In genomic region chr9:114109106-114109505, GRCh38 we compare ENCODE assay signal across 21 cellular contexts. TPM values are rescaled to one million over a fixed set of nuclear protein-coding genes. Genes with fewer than 3 reads are reported as not detected.
DNase-seq lines count a peak whose midpoint lies in the region; ATAC-seq and TF ChIP-seq lines count a peak whose summit lies in the region.
"Had no signal": no experiment of that assay in that cellular context is flagged by ENCODE, and none has a peak within 500 bp of the region (broad histone marks: within the 10 kb centered on the region; RNA-seq: fewer than 3 reads in every experiment).

No MANE protein-coding gene starts in this region.

- H3K27me3 ChIP-seq in endodermal cell (ENCODE audit: control insufficient read depth, insufficient read depth, low read length, poor library complexity, severe bottlenecking) = peaks cover 43% of the 10 kb centered on the region

- POLR2A ChIA-PET in activated CD4-positive, alpha-beta memory T cell treated with anti-CD3 and anti-CD28 coated beads for 36 hours (lab: Charles Lee) = no interaction called here

- H3K4me3 ChIP-seq in endodermal cell (ENCODE audit: low read length) = no peak overlapping the region
- H3K4me3 ChIP-seq: HAP-1, K562 had no signal

- CTCF ChIA-PET in activated CD4-positive, alpha-beta memory T cell treated with anti-CD3 and anti-CD28 coated beads for 36 hours (lab: Charles Lee) = interaction anchor here (0.8 to 7.1 kb wide), 13 partner anchors 12 to 191 kb away, joined by 3 to 93 read pairs (median 3); partner anchors contain the start of gene COL27A1

- H3K4me3 Mint-ChIP-seq in endodermal cell = no peak overlapping the region
- H3K4me3 Mint-ChIP-seq in activated CD4-positive, alpha-beta memory T cell treated with anti-CD3 and anti-CD28 coated beads for 36 hours = no peak overlapping the region
- H3K4me3 Mint-ChIP-seq: CD4-positive, alpha-beta T cell had no signal

- DNase-seq in activated effector memory CD4-positive, alpha-beta T cell treated with anti-CD3 and anti-CD28 coated beads, Interleukin-2, amount 50 U/mL, for 16 hours = peak; percentile 12
- no peak for DNase-seq in activated effector memory CD4-positive, alpha-beta T cell treated with Interleukin-2 at 50 U/mL for 16 hours
- DNase-seq in endodermal cell = peak; percentile 36
- DNase-seq in posterior vena cava (ENCODE audit: low spot score) = peak; percentile 24
- DNase-seq in activated CD4-positive, alpha-beta memory T cell treated with anti-CD3 and anti-CD28 coated beads for 36 hours = no peak
- DNase-seq: BE2C; Calu3; CD4-positive, alpha-beta T cell; DMS79; MV-4-11; NCI-H1417 treated with DMSO at 0.1 percent for 48 hours; NCI-H1930; NCI-H2171; NCI-H446; NCI-H69; NK-92 treated with Interleukin-12 subunit alpha and Interleukin-12 subunit beta, amount 100 ng/mL, for 24 hours had no signal

- 86 to 88% methylated on average over 4 to 6 of the region's 6 CpGs for WGBS in endodermal cell (ENCODE audit: insufficient coverage in 1 of 2, insufficient read length in 1 of 2), 2 experiments

- intact Hi-C loops in posterior vena cava (cut with DNase I) = loop anchor here in 1 of 2 donors (5.0 kb wide), 1 partner anchor 183 kb away; no protein-coding TSS in a partner anchor
- intact Hi-C loops in activated CD4-positive, alpha-beta memory T cell treated with anti-CD3 and anti-CD28 coated beads for 36 hours (cut with micrococcal nuclease) = loop anchor here (5.0 kb wide), 1 partner anchor 48 kb away; the partner anchor contains the start of gene COL27A1

- no peak overlapping the region for H3K27ac ChIP-seq in endodermal cell (ENCODE audit: low read depth, low read length)
- H3K27ac ChIP-seq: 22Rv1 had no signal

- H3K27me3 Mint-ChIP-seq in endodermal cell (ENCODE audit: insufficient read depth) = peaks cover 77% of the 10 kb centered on the region
- H3K27me3 Mint-ChIP-seq in activated CD4-positive, alpha-beta memory T cell treated with anti-CD3 and anti-CD28 coated beads for 36 hours = peaks cover 8% of the 10 kb centered on the region

- no peaks in the 10 kb centered on the region for H3K4me1 ChIP-seq in endodermal cell (ENCODE audit: control insufficient read depth, insufficient read depth, low read length)
- H3K4me1 ChIP-seq: BE2C, HAP-1 had no signal

- no peaks in the 10 kb centered on the region for H3K36me3 Mint-ChIP-seq in endodermal cell (ENCODE audit: low read depth)
- H3K36me3 Mint-ChIP-seq in activated CD4-positive, alpha-beta memory T cell treated with anti-CD3 and anti-CD28 coated beads for 36 hours = no peaks in the 10 kb centered on the region

- no peak for ATAC-seq in HG03175 (IDR thresholded peaks at IDR 0.05; ENCODE audit: unreplicated experiment)

- peaks cover 9% of the 10 kb centered on the region for H3K4me1 Mint-ChIP-seq in endodermal cell
- H3K4me1 Mint-ChIP-seq in activated CD4-positive, alpha-beta memory T cell treated with anti-CD3 and anti-CD28 coated beads for 36 hours (ENCODE audit: low read depth) = no peaks in the 10 kb centered on the region

- H3K27ac Mint-ChIP-seq in endodermal cell = no peak overlapping the region
- no peak overlapping the region for H3K27ac Mint-ChIP-seq in activated CD4-positive, alpha-beta memory T cell treated with anti-CD3 and anti-CD28 coated beads for 36 hours
- H3K27ac Mint-ChIP-seq: CD4-positive, alpha-beta T cell had no signal

- H3K36me3 ChIP-seq in endodermal cell (ENCODE audit: control insufficient read depth, insufficient read depth, low read length) = no peaks in the 10 kb centered on the region
- H3K36me3 ChIP-seq: BE2C, HAP-1 had no signal

- no peaks in the 10 kb centered on the region for H3K9me3 Mint-ChIP-seq in endodermal cell
- no peaks in the 10 kb centered on the region for H3K9me3 Mint-ChIP-seq in activated CD4-positive, alpha-beta memory T cell treated with anti-CD3 and anti-CD28 coated beads for 36 hours
- H3K9me3 Mint-ChIP-seq: CD4-positive, alpha-beta T cell had no signal

- no peaks in the 10 kb centered on the region for H3K9me3 ChIP-seq in endodermal cell (ENCODE audit: control insufficient read depth, low read length)
- H3K9me3 ChIP-seq: BE2C, HAP-1 had no signal

- H3K9ac ChIP-seq in endodermal cell (ENCODE audit: extremely low read depth, low read length, poor library complexity, severe bottlenecking) = no peak overlapping the region

- TF ChIP-seq CTCF in endodermal cell (conservative IDR thresholded peaks at IDR 0.05) = no peak

RNA-seq across cellular contexts. Expression of gene KIF12, which starts 10.0 kb away (rescaled TPM):
- total RNA-seq in endodermal cell = 10 to 100 TPM; 11.4 to 16.3 TPM
- 3.3 TPM for polyA plus RNA-seq in endodermal cell (2013, experiment 1 of 2)
- polyA plus RNA-seq in endodermal cell (2013, experiment 2 of 2) = 4.1 TPM
- not detected for total RNA-seq in posterior vena cava
- not detected for total RNA-seq in activated CD4-positive, alpha-beta memory T cell treated with anti-CD3 and anti-CD28 coated beads for 36 hours
- total RNA-seq: CD4-positive, alpha-beta T cell; K562; OCI-LY7 had no signal
- polyA plus RNA-seq: K562 had no signal

RNA-seq across cellular contexts. Expression of gene AMBP, which starts 31.0 kb away (rescaled TPM):
- total RNA-seq in endodermal cell (1 to 10 TPM in 1 of 2 donors, under 1 TPM in 1; 0.68 to 2.9 TPM), posterior vena cava (under 1 TPM in 1 of 2 donors, not detected in 1; 0.65 TPM)
- 0.32 TPM for polyA plus RNA-seq in endodermal cell (2013, experiment 1 of 2)
- polyA plus RNA-seq in endodermal cell (2013, experiment 2 of 2) = 0.58 TPM
- total RNA-seq in activated CD4-positive, alpha-beta memory T cell treated with anti-CD3 and anti-CD28 coated beads for 36 hours = not detected
- total RNA-seq: CD4-positive, alpha-beta T cell; OCI-LY7 had no signal
- polyA plus RNA-seq: K562 had no signal

RNA-seq across cellular contexts. Expression of gene COL27A1, which starts 46.2 kb away (rescaled TPM):
- total RNA-seq in endodermal cell (10 to 100 TPM; 43.8 to 69.5 TPM), posterior vena cava (1 to 10 TPM; 6.7 to 8.1 TPM)
- polyA plus RNA-seq in endodermal cell (2013, experiment 1 of 2) = 27.0 TPM
- 29.4 TPM for polyA plus RNA-seq in endodermal cell (2013, experiment 2 of 2)
- 1 to 10 TPM; 4.0 to 4.1 TPM for total RNA-seq in activated CD4-positive, alpha-beta memory T cell treated with anti-CD3 and anti-CD28 coated beads for 36 hours
- total RNA-seq: OCI-LY7 had no signal
- polyA plus RNA-seq: K562 had no signal

Comparison
In these comparisons a context has a peak if more than half of its experiments do, and no peak if none do; other contexts are left out.
1. DNase-seq: peak in activated effector memory CD4-positive, alpha-beta T cell treated with anti-CD3 and anti-CD28 coated beads, Interleukin-2, amount 50 U/mL, for 16 hours (single experiment), endodermal cell (single experiment) and posterior vena cava (single experiment); none in activated effector memory CD4-positive, alpha-beta T cell treated with Interleukin-2 at 50 U/mL for 16 hours (single experiment) and activated CD4-positive, alpha-beta memory T cell treated with anti-CD3 and anti-CD28 coated beads for 36 hours (single experiment).
2. RNA of gene KIF12, which starts 10.0 kb away (total RNA-seq): 11.4 to 16.3 TPM in endodermal cell; not detected in posterior vena cava and not detected in activated CD4-positive, alpha-beta memory T cell treated with anti-CD3 and anti-CD28 coated beads for 36 hours; every median in the first group is over 10 times any median in the second.
3. RNA of gene COL27A1, which starts 46.2 kb away (total RNA-seq): 43.8 to 69.5 TPM in endodermal cell; 6.7 to 8.1 TPM in posterior vena cava and 4.0 to 4.1 TPM in activated CD4-positive, alpha-beta memory T cell treated with anti-CD3 and anti-CD28 coated beads for 36 hours; every median in the first group is over 4 times any median in the second.